ENCODE assay signal across 1 cellular context in the genomic region with DNA sequence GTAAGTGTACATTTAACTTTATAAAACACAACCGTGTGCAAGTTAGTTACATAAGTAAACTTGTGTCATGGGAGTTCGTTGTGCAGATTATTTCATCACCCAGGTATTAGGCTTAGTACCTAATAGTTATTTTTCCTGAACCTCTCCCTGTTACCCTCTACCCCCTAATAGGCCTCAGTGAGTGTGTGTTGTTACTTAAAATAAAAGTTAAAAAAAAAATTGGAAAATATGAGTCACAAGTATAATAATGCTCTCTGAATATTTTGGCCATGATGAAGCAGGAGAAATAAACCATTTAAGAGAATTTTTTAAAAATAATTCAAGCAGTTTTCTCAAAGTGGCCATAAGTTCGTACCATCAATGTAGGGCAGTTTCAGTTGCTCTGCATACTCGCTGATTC.
TF ChIP-seq lines count a peak whose summit lies in the region.

No MANE protein-coding gene starts in this region.

TF ChIP-seq in WTC11, 78 proteins besides CTCF, POLR2A, EP300 and RAD21 (continued from another document):
- TF ChIP-seq, protein P1, sequence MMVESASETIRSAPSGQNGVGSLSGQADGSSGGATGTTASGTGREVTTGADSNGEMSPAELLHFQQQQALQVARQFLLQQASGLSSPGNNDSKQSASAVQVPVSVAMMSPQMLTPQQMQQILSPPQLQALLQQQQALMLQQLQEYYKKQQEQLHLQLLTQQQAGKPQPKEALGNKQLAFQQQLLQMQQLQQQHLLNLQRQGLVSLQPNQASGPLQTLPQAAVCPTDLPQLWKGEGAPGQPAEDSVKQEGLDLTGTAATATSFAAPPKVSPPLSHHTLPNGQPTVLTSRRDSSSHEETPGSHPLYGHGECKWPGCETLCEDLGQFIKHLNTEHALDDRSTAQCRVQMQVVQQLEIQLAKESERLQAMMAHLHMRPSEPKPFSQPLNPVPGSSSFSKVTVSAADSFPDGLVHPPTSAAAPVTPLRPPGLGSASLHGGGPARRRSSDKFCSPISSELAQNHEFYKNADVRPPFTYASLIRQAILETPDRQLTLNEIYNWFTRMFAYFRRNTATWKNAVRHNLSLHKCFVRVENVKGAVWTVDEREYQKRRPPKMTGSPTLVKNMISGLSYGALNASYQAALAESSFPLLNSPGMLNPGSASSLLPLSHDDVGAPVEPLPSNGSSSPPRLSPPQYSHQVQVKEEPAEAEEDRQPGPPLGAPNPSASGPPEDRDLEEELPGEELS (CRISPR knock-in tag; IDR thresholded peaks at IDR 0.05) = no peak
- TF ChIP-seq NFE2L1 (CRISPR knock-in tag; IDR thresholded peaks at IDR 0.05) = no peak
TF ChIP-seq in WTC11: peak in this region for 0.
